24 cellular contexts compared by ENCODE assay signal in the genomic region with DNA sequence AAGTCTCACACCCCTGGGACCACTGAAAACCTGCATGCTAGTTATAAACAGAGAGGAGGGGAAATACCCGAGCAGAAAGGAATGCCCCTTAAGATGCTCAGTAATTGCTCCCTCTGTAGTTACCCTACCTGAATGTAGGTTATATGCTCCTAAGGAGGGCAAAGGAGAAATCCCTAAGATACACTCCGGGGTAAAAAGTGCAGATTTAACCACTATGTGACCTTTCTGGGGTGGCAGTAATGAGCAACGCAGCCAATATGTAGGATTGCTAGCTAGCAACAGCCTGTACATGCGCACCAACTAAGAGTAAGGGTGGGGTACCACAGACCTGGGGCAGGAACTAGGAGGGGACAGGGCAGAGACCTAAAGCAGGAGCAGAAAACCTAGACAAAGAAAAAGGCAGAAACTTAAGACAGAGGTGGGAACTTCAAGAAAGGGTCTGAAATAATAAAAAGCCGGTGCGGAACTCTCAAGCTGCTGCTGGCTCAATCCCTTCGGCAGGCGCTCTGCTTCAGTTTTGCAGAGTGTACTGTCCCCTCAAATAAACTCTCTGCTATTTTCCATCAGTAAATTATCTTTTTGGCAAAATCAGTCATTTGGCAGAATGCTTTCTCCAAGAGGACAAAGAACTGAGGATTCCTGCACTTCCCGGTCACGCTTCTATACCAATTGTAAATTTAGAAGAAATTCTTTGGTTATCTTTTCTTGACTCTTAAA.
"Had no signal": no experiment of that assay in that cellular context is flagged by ENCODE, and none has a peak within 500 bp of the region (broad histone marks: within the 10 kb centered on the region; RNA-seq: fewer than 3 reads in every experiment).

No MANE protein-coding gene starts in this region.

- H3K27me3 ChIP-seq: dorsolateral prefrontal cortex, gastrocnemius medialis, hepatocyte, sigmoid colon, stomach, tibial artery had no signal

- DNase-seq: dorsolateral prefrontal cortex; effector CD4-positive, alpha-beta T cell; gastrocnemius medialis; head of caudate nucleus; kidney glomerular epithelial cell; left colon; mucosa of descending colon; naive B cell; nucleus accumbens; sigmoid colon; stimulated activated CD4-positive, alpha-beta T cell treated with anti-CD3 and anti-CD28 coated beads, Interleukin-2, amount 100 ng/mL, for 24 hours; stimulated activated CD4-positive, alpha-beta T cell treated with anti-CD3 and anti-CD28 coated beads, Interleukin-4, amount 100 ng/mL, for 24 hours; stimulated activated naive CD4-positive, alpha-beta T cell treated with Interleukin-2 at 50 U/mL for 16 hours; stomach; tibial artery had no signal

- H3K27ac Mint-ChIP-seq: memory B cell; mesothelial cell of epicardium; natural killer cell treated with Interleukin-12 subunit alpha and Interleukin-12 subunit beta and Interleukin-15 and Interleukin-18, amount 100 ng/mL, for 72 hours; stimulated activated effector memory CD8-positive, alpha-beta T cell treated with anti-CD3 and anti-CD28 coated beads, Interleukin-12 subunit alpha, Interleukin-12 subunit beta, amount 100 ng/mL, for 72 hours; type B pancreatic cell had no signal

- H3K27me3 Mint-ChIP-seq: memory B cell; naive B cell; natural killer cell treated with Interleukin-12 subunit alpha and Interleukin-12 subunit beta and Interleukin-15 and Interleukin-18, amount 100 ng/mL, for 72 hours; type B pancreatic cell had no signal

- H3K4me1 ChIP-seq: gastrocnemius medialis, prostate gland, sigmoid colon, stomach had no signal

- H2AFZ ChIP-seq: hepatocyte had no signal

- H3K4me3 Mint-ChIP-seq: memory B cell; mesothelial cell of epicardium; naive B cell; natural killer cell treated with Interleukin-12 subunit alpha and Interleukin-12 subunit beta and Interleukin-15 and Interleukin-18, amount 100 ng/mL, for 72 hours; neural crest cell; stimulated activated effector memory CD8-positive, alpha-beta T cell treated with anti-CD3 and anti-CD28 coated beads, Interleukin-12 subunit alpha, Interleukin-12 subunit beta, amount 100 ng/mL, for 72 hours; type B pancreatic cell had no signal

- H3K27ac ChIP-seq: dorsolateral prefrontal cortex, gastrocnemius medialis, hepatocyte, prostate gland, sigmoid colon, stomach, tibial artery had no signal

- H3K36me3 ChIP-seq: gastrocnemius medialis, prostate gland, sigmoid colon, stomach, tibial artery had no signal

- H3K36me3 Mint-ChIP-seq: memory B cell; mesothelial cell of epicardium; naive B cell; stimulated activated effector memory CD8-positive, alpha-beta T cell treated with anti-CD3 and anti-CD28 coated beads, Interleukin-12 subunit alpha, Interleukin-12 subunit beta, amount 100 ng/mL, for 72 hours; type B pancreatic cell had no signal

- H3K4me2 ChIP-seq: hepatocyte had no signal

- H3K79me2 ChIP-seq: hepatocyte had no signal

- H3K4me3 ChIP-seq: dorsolateral prefrontal cortex, gastrocnemius medialis, hepatocyte, lung, mucosa of descending colon, prostate gland, sigmoid colon, stomach, tibial artery had no signal

- ATAC-seq: gastrocnemius medialis; left colon; mucosa of descending colon; natural killer cell treated with Interleukin-12 subunit alpha and Interleukin-12 subunit beta and Interleukin-15 and Interleukin-18, amount 100 ng/mL, for 72 hours; stimulated activated effector memory CD8-positive, alpha-beta T cell treated with anti-CD3 and anti-CD28 coated beads, Interleukin-12 subunit alpha, Interleukin-12 subunit beta, amount 100 ng/mL, for 72 hours had no signal

- H3K9me3 ChIP-seq: gastrocnemius medialis, mucosa of descending colon, prostate gland, sigmoid colon, stomach, tibial artery had no signal

- H3K4me1 Mint-ChIP-seq: memory B cell; mesothelial cell of epicardium; naive B cell; neural crest cell; stimulated activated effector memory CD8-positive, alpha-beta T cell treated with anti-CD3 and anti-CD28 coated beads, Interleukin-12 subunit alpha, Interleukin-12 subunit beta, amount 100 ng/mL, for 72 hours had no signal
